ENCODE assay signal across 8 cellular contexts in genomic region chr6:147203311-147204059, GRCh38. TPM values are rescaled to one million over a fixed set of nuclear protein-coding genes. Genes with fewer than 3 reads are reported as not detected.
DNase-seq lines count a peak whose midpoint lies in the region; ATAC-seq and TF ChIP-seq lines count a peak whose summit lies in the region.

No MANE protein-coding gene starts in this region.

- ATAC-seq in GM19463 (IDR thresholded peaks at IDR 0.05; ENCODE audit: unreplicated experiment): peak; percentile 51

- peak overlapping the region; percentile 95 to 100 (median 97) for H3K27ac Mint-ChIP-seq in CD8-positive, alpha-beta memory T cell

- peaks cover 9% of the 10 kb centered on the region for H3K4me1 ChIP-seq in CD8-positive, alpha-beta memory T cell (ENCODE audit: insufficient read depth, low read length)
- peaks cover 13% of the 10 kb centered on the region for H3K4me1 ChIP-seq in mononuclear cell (ENCODE audit: insufficient read depth, low read length)

- POLR2A ChIA-PET in CD8-positive, alpha-beta memory T cell (lab: Charles Lee): interaction anchor here (0.6 to 1.1 kb wide), 2 partner anchors 1346 to 1468 kb away, joined by 4 to 6 read pairs; partner anchors contain the start of gene EPM2A

- H3K4me3 ChIP-seq in CD8-positive, alpha-beta memory T cell (ENCODE audit: low read length): peak overlapping the region; percentile 80
- H3K4me3 ChIP-seq in HL-60 (replicated peaks; ENCODE audit: insufficient read depth, low read length) (peak overlapping the region; percentile 92), mononuclear cell (ENCODE audit: low read length) (peak overlapping the region; percentile 52)

- H3K4me1 Mint-ChIP-seq in CD8-positive, alpha-beta memory T cell: peaks cover 32 to 48% (median 45%) of the 10 kb centered on the region in 3 donors

- DNase-seq in CD8-positive, alpha-beta memory T cell: peak; percentile 63 to 82 (median 81)
- DNase-seq in HL-60 (ENCODE audit: low read depth in 1 of 2, low spot score in 1 of 2) (peak in 1 of 2 experiments; percentile 69), NOMO-1 treated with DMSO at 0.1 percent for 48 hours (lab: John Stamatoyannopoulos, UW; ENCODE audit: unreplicated experiment) (peak; percentile 67), epidermal melanocyte (ENCODE audit: insufficient read length, low spot score) (peak; percentile 66)
- peak; percentile 67 for DNase-seq in activated CD8-positive, alpha-beta memory T cell treated with anti-CD3 and anti-CD28 coated beads, Interleukin-2, amount 50 U/mL, for 4 hours
- peak; percentile 51 to 70 for DNase-seq in stimulated activated CD8-positive, alpha-beta memory T cell treated with anti-CD3 and anti-CD28 coated beads, Interleukin-2, amount 100 ng/mL, for 48 hours (ENCODE audit: low read depth in 2 of 2)

- H3K9me3 ChIP-seq in CD8-positive, alpha-beta memory T cell (ENCODE audit: low read length): no peaks in the 10 kb centered on the region
- no peaks in the 10 kb centered on the region for H3K9me3 ChIP-seq in mononuclear cell (ENCODE audit: low read depth, low read length)

- peaks cover 0 to 16% (median 1%) of the 10 kb centered on the region in 3 donors for H3K36me3 Mint-ChIP-seq in CD8-positive, alpha-beta memory T cell

- H3K27ac ChIP-seq in CD8-positive, alpha-beta memory T cell (ENCODE audit: low read depth, low read length): peak overlapping the region; percentile 91
- peak overlapping the region; percentile 90 for H3K27ac ChIP-seq in HL-60 (replicated peaks)

- CTCF ChIA-PET in CD8-positive, alpha-beta memory T cell (lab: Charles Lee): interaction anchor here (1.0 kb wide), 1 partner anchor 10 kb away, joined by 3 read pairs; no protein-coding TSS in a partner anchor

- no peaks in the 10 kb centered on the region for H3K9me3 Mint-ChIP-seq in CD8-positive, alpha-beta memory T cell

- H3K27me3 Mint-ChIP-seq in CD8-positive, alpha-beta memory T cell: peaks cover 0 to 4% of the 10 kb centered on the region in 2 donors

- peak overlapping the region; percentile 93 to 98 (median 95) for H3K4me3 Mint-ChIP-seq in CD8-positive, alpha-beta memory T cell

- TF ChIP-seq CTCF in HL-60 (IDR thresholded peaks at IDR 0.05; ENCODE audit: insufficient read depth, low read length): no peak

- no peaks in the 10 kb centered on the region for H3K36me3 ChIP-seq in CD8-positive, alpha-beta memory T cell (ENCODE audit: insufficient read depth, low read length)

- no peaks in the 10 kb centered on the region for H3K27me3 ChIP-seq in CD8-positive, alpha-beta memory T cell (ENCODE audit: insufficient read depth, low read length, poor library complexity, severe bottlenecking)
- H3K27me3 ChIP-seq in HL-60 (ENCODE audit: insufficient read depth, poor library complexity, severe bottlenecking) (no peaks in the 10 kb centered on the region), mononuclear cell (ENCODE audit: insufficient read depth, low read length) (no peaks in the 10 kb centered on the region)

RNA-seq across cellular contexts. Expression of gene STXBP5, which starts 0.7 kb away (rescaled TPM):
- total RNA-seq in CD8-positive, alpha-beta memory T cell: 10 to 100 TPM; 31.1 to 32.2 TPM
- polyA plus RNA-seq in CD8-positive, alpha-beta memory T cell: 8.7 TPM
- 29.3 TPM for total RNA-seq in mononuclear cell
